Comparison of ENCODE assay signal across 2 cellular contexts in genomic region chr13:106117640-106118039, GRCh38.
TF ChIP-seq lines count a peak whose summit lies in the region.

No MANE protein-coding gene starts in this region.

TF ChIP-seq in HCT116, 20 proteins besides CTCF, POLR2A, EP300 and RAD21 (continued from another document):
- TF ChIP-seq CBX3 (IDR thresholded peaks at IDR 0.05; ENCODE audit: low read depth) (no peak), REST (IDR thresholded peaks at IDR 0.05; ENCODE audit: low read depth) (no peak), SRF (IDR thresholded peaks at IDR 0.05; ENCODE audit: low read depth) (no peak), YY1 (IDR thresholded peaks at IDR 0.05; ENCODE audit: extremely low read depth, insufficient replicate concordance, low read depth, low read length) (no peak), TCF7L2 (IDR thresholded peaks at IDR 0.05; ENCODE audit: borderline replicate concordance, extremely low read depth, insufficient read depth, insufficient read length) (no peak), EZH2 (IDR thresholded peaks at IDR 0.05) (no peak), ZFX (IDR thresholded peaks at IDR 0.05) (no peak), ELF1 (IDR thresholded peaks at IDR 0.05; ENCODE audit: borderline replicate concordance, low read depth) (no peak), POLR2AphosphoS5 (IDR thresholded peaks at IDR 0.05; ENCODE audit: low read depth, low read length) (no peak)

TF ChIP-seq in endothelial cell of umbilical vein, 7 proteins besides CTCF, POLR2A, EP300 and RAD21:
- TF ChIP-seq MAX (IDR thresholded peaks at IDR 0.05; ENCODE audit: insufficient read depth, insufficient read length) (no peak), FOS (IDR thresholded peaks at IDR 0.05; ENCODE audit: borderline replicate concordance, insufficient read depth, low read length) (no peak), POLR2AphosphoS5 (IDR thresholded peaks at IDR 0.05; ENCODE audit: insufficient read depth, low read depth, low read length) (no peak), EZH2 (IDR thresholded peaks at IDR 0.05; ENCODE audit: borderline replicate concordance, low read depth, low read length, severe bottlenecking) (no peak), MYC (IDR thresholded peaks at IDR 0.05; ENCODE audit: low read depth, low read length) (no peak), GATA2 (IDR thresholded peaks at IDR 0.05; ENCODE audit: insufficient read depth, insufficient read length, low read depth, low read length) (no peak), JUN (IDR thresholded peaks at IDR 0.05; ENCODE audit: borderline replicate concordance, insufficient read depth, insufficient read length, low read depth) (no peak)
